22 cellular contexts compared by ENCODE assay signal in the genomic region with DNA sequence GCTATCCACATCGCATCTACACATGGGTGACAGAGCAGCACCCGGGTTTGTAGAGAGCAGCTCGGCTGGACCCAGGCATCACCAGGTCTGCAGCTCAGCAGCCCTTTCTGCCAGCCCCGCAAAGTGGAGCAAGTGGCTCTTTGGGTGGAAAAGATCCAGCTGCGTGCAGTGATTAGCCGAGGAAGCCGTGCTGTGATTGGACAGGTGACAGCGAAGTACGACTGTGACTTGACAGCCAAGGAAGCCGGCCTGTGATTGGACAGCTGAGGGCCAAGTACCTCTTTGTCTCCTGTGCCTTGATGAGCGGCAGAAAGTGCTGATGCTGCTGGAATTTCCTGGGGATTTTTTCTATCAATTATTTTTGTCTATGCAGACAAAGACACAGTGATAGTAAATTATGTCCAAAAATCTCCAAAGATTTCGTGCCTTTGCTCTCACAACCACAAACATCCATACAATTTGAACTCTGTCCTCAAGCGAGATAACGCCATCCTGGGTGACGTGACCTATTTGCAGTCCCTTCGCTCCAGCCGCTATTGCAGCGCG.
DNase-seq lines count a peak whose midpoint lies in the region; ATAC-seq, FAIRE-seq and TF ChIP-seq lines count a peak whose summit lies in the region.
"Had no signal": no experiment of that assay in that cellular context is flagged by ENCODE, and none has a peak within 500 bp of the region (broad histone marks: within the 10 kb centered on the region; RNA-seq: fewer than 3 reads in every experiment).

No MANE protein-coding gene starts in this region.

- H3K9me3 ChIP-seq in A549 (no peaks in the 10 kb centered on the region), liver (ENCODE audit: control insufficient read depth in 4 of 4, low read length in 3 of 4) (no peaks in the 10 kb centered on the region)
- H3K9me3 ChIP-seq in CD4-positive, alpha-beta T cell (ENCODE audit: control insufficient read depth, low read length): no peaks in the 10 kb centered on the region

- no peak for ATAC-seq in A549
- no peak for ATAC-seq in CD4-positive, alpha-beta T cell (ENCODE audit: poor library complexity)
- no peak for ATAC-seq in GM21529 (IDR thresholded peaks at IDR 0.05; ENCODE audit: unreplicated experiment)
- no peak for ATAC-seq in HG02642 (IDR thresholded peaks at IDR 0.05; ENCODE audit: poor library complexity, unreplicated experiment)

- no peaks in the 10 kb centered on the region for H3K27me3 Mint-ChIP-seq in CD4-positive, alpha-beta T cell

- no peak for TF ChIP-seq POLR2A in A549 (IDR thresholded peaks at IDR 0.05; ENCODE audit: low read length)

- TF ChIP-seq EP300 in A549 (IDR thresholded peaks at IDR 0.05): no peak

- POLR2A ChIA-PET in A549 (lab: Yijun Ruan, JAX): no interaction called here
- POLR2A ChIA-PET in CD4-positive, alpha-beta T cell (lab: Charles Lee): no interaction called here

- no peaks in the 10 kb centered on the region for H3K36me3 ChIP-seq in liver (ENCODE audit: control insufficient read depth in 4 of 4, insufficient read depth in 3 of 4, low read depth in 1 of 4, low read length in 3 of 4)

- no peak for DNase-seq in A549 (ENCODE audit: low read depth in 1 of 2, low spot score in 1 of 2)
- DNase-seq in HuH-7 (ENCODE audit: low spot score): peak; percentile 77
- peak; percentile 49 for DNase-seq in coronary artery (ENCODE audit: low spot score)
- DNase-seq in CD4-positive, alpha-beta T cell: no peak
- no peak for DNase-seq in NCI-H2029 (lab: John Stamatoyannopoulos, UW)
- DNase-seq: CD4-positive, alpha-beta memory T cell; DMS53; EL; H9; NCI-H1105 treated with DMSO at 0.1 percent for 48 hours; NCI-H1694; NCI-H510A; NCI-H748 treated with DMSO at 0.1 percent for 48 hours; OCI-M1; Right ventricle myocardium superior had no signal

- H3K27ac Mint-ChIP-seq in CD4-positive, alpha-beta T cell: no peak overlapping the region
- H3K27ac Mint-ChIP-seq: CD4-positive, alpha-beta memory T cell; H9 had no signal

- WGBS in A549 (ENCODE audit: missing lambda C conversion rate): 76% methylated on average over 17 of the region's 19 CpGs
- 72% methylated on average over 19 of the region's 19 CpGs for WGBS in liver

- H3K4me3 ChIP-seq in A549 (no peak overlapping the region), coronary artery (no peak overlapping the region), liver (ENCODE audit: low read depth in 1 of 3, low read length in 3 of 3) (no peak overlapping the region)
- H3K4me3 ChIP-seq: SK-N-MC had no signal

- no peak for FAIRE-seq in A549 (lab: Jason Lieb, UNC)
- FAIRE-seq: GM12892, GM18507, HTR-8/SVneo had no signal

- H3K27ac ChIP-seq in A549 (no peak overlapping the region), coronary artery (no peak overlapping the region), liver (ENCODE audit: low read depth in 1 of 2, low read length in 2 of 2) (no peak overlapping the region)
- no peak overlapping the region for H3K27ac ChIP-seq in CD4-positive, alpha-beta T cell (ENCODE audit: low read depth, low read length)
- H3K27ac ChIP-seq: SK-N-MC had no signal

- H3K27me3 ChIP-seq in liver (ENCODE audit: control insufficient read depth in 4 of 4, insufficient read depth in 4 of 4, low read length in 3 of 4): no peaks in the 10 kb centered on the region
- H3K27me3 ChIP-seq in CD4-positive, alpha-beta T cell (ENCODE audit: control insufficient read depth, insufficient read depth, low read length): peaks cover under 1% of the 10 kb centered on the region

- no peak for TF ChIP-seq RAD21 in A549 (conservative IDR thresholded peaks at IDR 0.05 in 1 of 2, IDR thresholded peaks at IDR 0.05 in 1 of 2)
- TF ChIP-seq RAD21 in liver (IDR thresholded peaks at IDR 0.05): no peak

- no peaks in the 10 kb centered on the region for H3K36me3 Mint-ChIP-seq in CD4-positive, alpha-beta T cell (ENCODE audit: low read depth)
- H3K36me3 Mint-ChIP-seq: CD4-positive, alpha-beta memory T cell had no signal

- intact Hi-C loops in CD4-positive, alpha-beta T cell (cut with DNase I, micrococcal nuclease): loop anchor here (2.0 to 10.0 kb wide), 5 partner anchors 38 to 675 kb away; a partner anchor contains a TSS

- no peak overlapping the region for H3K4me3 Mint-ChIP-seq in CD4-positive, alpha-beta T cell
- H3K4me3 Mint-ChIP-seq: H9 had no signal

- no peaks in the 10 kb centered on the region for H3K9me3 Mint-ChIP-seq in CD4-positive, alpha-beta T cell
- H3K9me3 Mint-ChIP-seq: CD4-positive, alpha-beta memory T cell; H9 had no signal

- H3K4me1 Mint-ChIP-seq in CD4-positive, alpha-beta T cell (ENCODE audit: low read depth): peaks cover 4% of the 10 kb centered on the region

- TF ChIP-seq CTCF in A549 (IDR thresholded peaks at IDR 0.05) (no peak), coronary artery (IDR thresholded peaks at IDR 0.05) (no peak), liver (IDR thresholded peaks at IDR 0.05; ENCODE audit: low read depth, low read length, missing input control) (no peak)
- no peak for TF ChIP-seq CTCF in CD4-positive, alpha-beta T cell (IDR thresholded peaks at IDR 0.05)

- CTCF ChIA-PET in A549 (lab: Yijun Ruan, JAX): interaction anchor here (0.5 to 1.3 kb wide), 2 partner anchors 26 to 49 kb away, joined by 3 to 4 read pairs; no protein-coding TSS in a partner anchor
- CTCF ChIA-PET in CD4-positive, alpha-beta T cell (lab: Charles Lee): no interaction called here

- H3K9ac ChIP-seq in liver (ENCODE audit: low read depth in 1 of 2, low read length in 2 of 2): no peak overlapping the region

- H3K4me2 ChIP-seq in A549: no peak overlapping the region

- peaks cover 3% of the 10 kb centered on the region; the same call in 1 of the 3 replicates for H3K4me1 ChIP-seq in A549
- H3K4me1 ChIP-seq in liver (ENCODE audit: control insufficient read depth in 4 of 4, insufficient read depth in 4 of 4, low read length in 3 of 4): peaks cover 0 to 13% (median 6%) of the 10 kb centered on the region in 4 donors

TF ChIP-seq in A549, 52 proteins besides CTCF, POLR2A, EP300 and RAD21:
- TF ChIP-seq SREBF2 (IDR thresholded peaks at IDR 0.05): no peak
- no peak for TF ChIP-seq KDM5A (IDR thresholded peaks at IDR 0.05)
- TF ChIP-seq FOSB (CRISPR knock-in tag; IDR thresholded peaks at IDR 0.05): no peak
- peak; percentile 29 for TF ChIP-seq MAFK (IDR thresholded peaks at IDR 0.05; ENCODE audit: partially characterized antibody)

TF ChIP-seq in liver, 16 proteins besides CTCF, POLR2A, EP300 and RAD21:
- TF ChIP-seq SP1 (IDR thresholded peaks at IDR 0.05): peak; percentile 27
- TF ChIP-seq YY1 (IDR thresholded peaks at IDR 0.05): no peak
- peak in 1 of 2 donors; percentile 36 for TF ChIP-seq HNF4A (conservative IDR thresholded peaks at IDR 0.05)

Comparison
In these comparisons a context has a peak if more than half of its experiments do, and no peak if none do; other contexts are left out.
1. DNase-seq: peak in HuH-7 (single experiment) and coronary artery (single experiment); none in A549 (0 of 2), CD4-positive, alpha-beta T cell (0 of 10) and NCI-H2029 (single experiment).